In the genomic region with DNA sequence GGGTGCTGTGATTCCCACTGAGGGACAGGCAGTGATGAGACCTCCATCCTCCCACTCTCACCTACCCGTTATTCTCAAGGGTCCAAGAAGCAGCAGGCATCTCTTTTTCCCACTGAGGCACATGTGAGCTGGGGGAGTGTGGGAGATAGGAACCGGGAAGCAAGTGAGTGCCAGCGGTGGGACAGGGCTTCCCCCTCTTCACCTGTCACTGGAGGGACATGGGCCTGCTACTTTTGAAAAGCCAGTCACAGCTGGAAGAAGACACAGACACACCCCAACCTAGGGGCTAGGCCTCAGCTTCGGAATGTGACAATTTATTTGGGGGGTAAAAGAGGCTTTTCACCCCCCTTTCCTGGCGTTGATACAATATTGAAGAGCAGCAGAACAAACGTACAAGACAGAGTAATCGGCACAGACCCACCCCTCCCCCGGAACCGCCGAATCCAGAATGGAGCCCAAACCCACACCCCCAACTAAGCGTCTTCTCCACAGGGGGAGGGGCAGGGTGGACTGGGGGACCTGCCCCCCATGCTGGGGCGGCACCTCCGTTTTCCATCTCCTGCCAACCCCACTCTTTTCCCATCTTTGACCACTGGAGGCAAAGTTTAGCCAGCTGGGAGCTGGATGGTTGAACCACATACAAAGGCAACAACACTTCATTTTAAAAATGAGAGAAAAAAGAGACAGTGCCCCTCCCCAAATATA, we compare ENCODE assay signal across 14 cellular contexts. TPM values are rescaled to one million over a fixed set of nuclear protein-coding genes. Genes with fewer than 3 reads are reported as not detected.
A peak's percentile ranks its signal among the peaks of the same experiment; 100 is the strongest.
DNase-seq lines count a peak whose midpoint lies in the region; ATAC-seq and TF ChIP-seq lines count a peak whose summit lies in the region.
"Had no signal": no experiment of that assay in that cellular context is flagged by ENCODE, and none has a peak within 500 bp of the region (broad histone marks: within the 10 kb centered on the region; RNA-seq: fewer than 3 reads in every experiment).

No MANE protein-coding gene starts in this region.

- DNase-seq in DMS 273 (lab: John Stamatoyannopoulos, UW; ENCODE audit: unreplicated experiment) (peak; percentile 58), DMS 273 treated with DMSO at 0.1 percent for 48 hours (lab: John Stamatoyannopoulos, UW) (no peak), GM23338 (ENCODE audit: low spot score) (peak; percentile 46), astrocyte of the hippocampus (ENCODE audit: low read depth, low spot score) (peak; percentile 33), neural progenitor cell (ENCODE audit: low spot score) (no peak), HK-2 (ENCODE audit: unreplicated experiment) (no peak), SW480 (ENCODE audit: low spot score) (no peak), NCI-H128 (lab: John Stamatoyannopoulos, UW; ENCODE audit: unreplicated experiment) (no peak)
- DNase-seq: activated CD4-positive, alpha-beta T cell treated with anti-CD3 and anti-CD28 coated beads, Interleukin-2, amount 50 U/mL, for 1 hour; HCEC 1CT; NCI-H1436 treated with DMSO at 0.1 percent for 48 hours; NCI-H82 had no signal

- H3K79me2 ChIP-seq in GM23338 (replicated peaks; ENCODE audit: insufficient read depth) (no peaks in the 10 kb centered on the region), neural progenitor cell (ENCODE audit: low read depth) (no peaks in the 10 kb centered on the region)

- H3K36me3 ChIP-seq in GM23338 (ENCODE audit: insufficient read depth) (no peaks in the 10 kb centered on the region), neural progenitor cell (no peaks in the 10 kb centered on the region)

- H4K20me1 ChIP-seq in GM23338 (replicated peaks; ENCODE audit: insufficient read depth) (peaks cover 17% of the 10 kb centered on the region), neural progenitor cell (ENCODE audit: low read depth) (peaks cover 78% of the 10 kb centered on the region)

- no peak overlapping the region for H3K9ac ChIP-seq in neural progenitor cell

- no peak overlapping the region for H3K27ac Mint-ChIP-seq in GM23338
- no peak overlapping the region for H3K27ac Mint-ChIP-seq in neural progenitor cell

- no peak; the same call in 2 of the 3 replicates for ATAC-seq in GM23338

- H3K27me3 ChIP-seq in GM23338 (ENCODE audit: insufficient read depth) (no peaks in the 10 kb centered on the region), neural progenitor cell (no peaks in the 10 kb centered on the region)
- H3K27me3 ChIP-seq: neutrophil had no signal

- H3K9me3 ChIP-seq in neural progenitor cell (ENCODE audit: low read depth) = no peaks in the 10 kb centered on the region
- H3K9me3 ChIP-seq: neutrophil had no signal

- H2AFZ ChIP-seq in GM23338 = no peak overlapping the region
- no peak overlapping the region for H2AFZ ChIP-seq in neural progenitor cell (replicated peaks)

- peaks cover 44% of the 10 kb centered on the region for H3K4me1 Mint-ChIP-seq in GM23338
- H3K4me1 Mint-ChIP-seq in neural progenitor cell = peaks cover 39% of the 10 kb centered on the region

- H3K4me1 ChIP-seq in GM23338 (ENCODE audit: insufficient read depth) = peaks cover 47% of the 10 kb centered on the region
- H3K4me1 ChIP-seq in neural progenitor cell = peaks cover 38% of the 10 kb centered on the region

- H3K4me2 ChIP-seq in GM23338 = peak overlapping the region; percentile 62; the same call in 1 of the 2 replicates
- no peak overlapping the region for H3K4me2 ChIP-seq in neural progenitor cell

- H3K9me3 Mint-ChIP-seq in GM23338 = no peaks in the 10 kb centered on the region
- no peaks in the 10 kb centered on the region for H3K9me3 Mint-ChIP-seq in neural progenitor cell

- H3K36me3 Mint-ChIP-seq in GM23338 (ENCODE audit: low read depth) (peaks cover 10% of the 10 kb centered on the region), neural progenitor cell (peaks cover 2% of the 10 kb centered on the region)

- H3K27me3 Mint-ChIP-seq in GM23338 (ENCODE audit: insufficient read depth, low read depth, poor library complexity) (peaks cover 20% of the 10 kb centered on the region), neural progenitor cell (ENCODE audit: insufficient read depth, low read depth) (peaks cover 18% of the 10 kb centered on the region)

- H3K4me3 Mint-ChIP-seq in GM23338 (peak overlapping the region; percentile 36), neural progenitor cell (no peak overlapping the region)

- H3F3A ChIP-seq in GM23338 (replicated peaks; ENCODE audit: low read depth) = 0 out of 2 replicates have a peak, but pooled peaks cover 4% of the 10 kb centered on the region
- H3F3A ChIP-seq in neural progenitor cell (ENCODE audit: low read depth) = peaks cover 30% of the 10 kb centered on the region

- no peaks in the 10 kb centered on the region for H3K9me2 ChIP-seq in GM23338 (ENCODE audit: insufficient read depth)

- TF ChIP-seq CTCF in GM23338 (conservative IDR thresholded peaks at IDR 0.05; ENCODE audit: low read depth in 2 of 2) = peak; percentile 8 to 20; a peak in 1 of 4 replicates
- TF ChIP-seq CTCF in neural progenitor cell (IDR thresholded peaks at IDR 0.05) = peak; percentile 20

- H3K27ac ChIP-seq in GM23338 (ENCODE audit: low read depth) = no peak overlapping the region
- H3K27ac ChIP-seq in neural progenitor cell = no peak overlapping the region

- no peak overlapping the region; the same call in 1 of the 2 replicates for H3K4me3 ChIP-seq in GM23338
- no peak overlapping the region for H3K4me3 ChIP-seq in neural progenitor cell
- H3K4me3 ChIP-seq: lung had no signal

TF ChIP-seq in GM23338, 12 proteins besides CTCF, POLR2A, EP300 and RAD21:
- TF ChIP-seq, protein P1, sequence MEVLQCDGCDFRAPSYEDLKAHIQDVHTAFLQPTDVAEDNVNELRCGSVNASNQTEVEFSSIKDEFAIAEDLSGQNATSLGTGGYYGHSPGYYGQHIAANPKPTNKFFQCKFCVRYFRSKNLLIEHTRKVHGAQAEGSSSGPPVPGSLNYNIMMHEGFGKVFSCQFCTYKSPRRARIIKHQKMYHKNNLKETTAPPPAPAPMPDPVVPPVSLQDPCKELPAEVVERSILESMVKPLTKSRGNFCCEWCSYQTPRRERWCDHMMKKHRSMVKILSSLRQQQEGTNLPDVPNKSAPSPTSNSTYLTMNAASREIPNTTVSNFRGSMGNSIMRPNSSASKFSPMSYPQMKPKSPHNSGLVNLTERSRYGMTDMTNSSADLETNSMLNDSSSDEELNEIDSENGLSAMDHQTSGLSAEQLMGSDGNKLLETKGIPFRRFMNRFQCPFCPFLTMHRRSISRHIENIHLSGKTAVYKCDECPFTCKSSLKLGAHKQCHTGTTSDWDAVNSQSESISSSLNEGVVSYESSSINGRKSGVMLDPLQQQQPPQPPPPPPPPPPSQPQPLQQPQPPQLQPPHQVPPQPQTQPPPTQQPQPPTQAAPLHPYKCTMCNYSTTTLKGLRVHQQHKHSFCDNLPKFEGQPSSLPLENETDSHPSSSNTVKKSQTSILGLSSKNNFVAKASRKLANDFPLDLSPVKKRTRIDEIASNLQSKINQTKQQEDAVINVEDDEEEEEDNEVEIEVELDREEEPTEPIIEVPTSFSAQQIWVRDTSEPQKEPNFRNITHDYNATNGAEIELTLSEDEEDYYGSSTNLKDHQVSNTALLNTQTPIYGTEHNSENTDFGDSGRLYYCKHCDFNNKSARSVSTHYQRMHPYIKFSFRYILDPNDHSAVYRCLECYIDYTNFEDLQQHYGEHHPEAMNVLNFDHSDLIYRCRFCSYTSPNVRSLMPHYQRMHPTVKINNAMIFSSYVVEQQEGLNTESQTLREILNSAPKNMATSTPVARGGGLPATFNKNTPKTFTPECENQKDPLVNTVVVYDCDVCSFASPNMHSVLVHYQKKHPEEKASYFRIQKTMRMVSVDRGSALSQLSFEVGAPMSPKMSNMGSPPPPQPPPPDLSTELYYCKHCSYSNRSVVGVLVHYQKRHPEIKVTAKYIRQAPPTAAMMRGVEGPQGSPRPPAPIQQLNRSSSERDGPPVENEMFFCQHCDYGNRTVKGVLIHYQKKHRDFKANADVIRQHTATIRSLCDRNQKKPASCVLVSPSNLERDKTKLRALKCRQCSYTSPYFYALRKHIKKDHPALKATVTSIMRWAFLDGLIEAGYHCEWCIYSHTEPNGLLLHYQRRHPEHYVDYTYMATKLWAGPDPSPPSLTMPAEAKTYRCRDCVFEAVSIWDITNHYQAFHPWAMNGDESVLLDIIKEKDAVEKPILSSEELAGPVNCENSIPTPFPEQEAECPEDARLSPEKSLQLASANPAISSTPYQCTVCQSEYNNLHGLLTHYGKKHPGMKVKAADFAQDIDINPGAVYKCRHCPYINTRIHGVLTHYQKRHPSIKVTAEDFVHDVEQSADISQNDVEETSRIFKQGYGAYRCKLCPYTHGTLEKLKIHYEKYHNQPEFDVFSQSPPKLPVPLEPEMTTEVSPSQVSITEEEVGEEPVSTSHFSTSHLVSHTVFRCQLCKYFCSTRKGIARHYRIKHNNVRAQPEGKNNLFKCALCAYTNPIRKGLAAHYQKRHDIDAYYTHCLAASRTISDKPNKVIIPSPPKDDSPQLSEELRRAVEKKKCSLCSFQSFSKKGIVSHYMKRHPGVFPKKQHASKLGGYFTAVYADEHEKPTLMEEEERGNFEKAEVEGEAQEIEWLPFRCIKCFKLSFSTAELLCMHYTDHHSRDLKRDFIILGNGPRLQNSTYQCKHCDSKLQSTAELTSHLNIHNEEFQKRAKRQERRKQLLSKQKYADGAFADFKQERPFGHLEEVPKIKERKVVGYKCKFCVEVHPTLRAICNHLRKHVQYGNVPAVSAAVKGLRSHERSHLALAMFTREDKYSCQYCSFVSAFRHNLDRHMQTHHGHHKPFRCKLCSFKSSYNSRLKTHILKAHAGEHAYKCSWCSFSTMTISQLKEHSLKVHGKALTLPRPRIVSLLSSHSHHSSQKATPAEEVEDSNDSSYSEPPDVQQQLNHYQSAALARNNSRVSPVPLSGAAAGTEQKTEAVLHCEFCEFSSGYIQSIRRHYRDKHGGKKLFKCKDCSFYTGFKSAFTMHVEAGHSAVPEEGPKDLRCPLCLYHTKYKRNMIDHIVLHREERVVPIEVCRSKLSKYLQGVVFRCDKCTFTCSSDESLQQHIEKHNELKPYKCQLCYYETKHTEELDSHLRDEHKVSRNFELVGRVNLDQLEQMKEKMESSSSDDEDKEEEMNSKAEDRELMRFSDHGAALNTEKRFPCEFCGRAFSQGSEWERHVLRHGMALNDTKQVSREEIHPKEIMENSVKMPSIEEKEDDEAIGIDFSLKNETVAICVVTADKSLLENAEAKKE (CRISPR knock-in tag; IDR thresholded peaks at IDR 0.05) = no peak
TF ChIP-seq in GM23338: peak in this region for 0.

RNA-seq across cellular contexts. Expression of a gene that starts 10.7 kb away (rescaled TPM):
- total RNA-seq in GM23338 (2014; rRNA removed; shearing (Covaris generic)) = 18.2 and 23.0 TPM in 2 replicates
- 17.4 and 18.5 TPM in 2 replicates for polyA plus RNA-seq in GM23338 (2016; fragmentation: Nextera tagmentation; extraction: Ambion mirVana)
- 14.0 and 29.7 TPM in 2 replicates for total RNA-seq in neural progenitor cell (ENCODE audit: low replicate concordance)

RNA-seq across cellular contexts. Expression of a gene that starts 17.5 kb away (rescaled TPM):
- 9.3 and 13.4 TPM in 2 replicates for total RNA-seq in GM23338 (2014; rRNA removed; shearing (Covaris generic))
- 0.75 and 0.89 TPM in 2 replicates for polyA plus RNA-seq in GM23338 (2016; fragmentation: Nextera tagmentation; extraction: Ambion mirVana)
- total RNA-seq in neural progenitor cell (ENCODE audit: low replicate concordance) = 0.99 and 2.5 TPM in 2 replicates

Comparison
In these comparisons a context has a peak if more than half of its experiments do, and no peak if none do; other contexts are left out.
1. DNase-seq: peak in DMS 273 (single experiment), GM23338 (single experiment) and astrocyte of the hippocampus (single experiment); none in DMS 273 treated with DMSO at 0.1 percent for 48 hours (single experiment), neural progenitor cell (single experiment), HK-2 (single experiment), SW480 (single experiment) and NCI-H128 (single experiment).